8 cellular contexts compared by ENCODE assay signal in genomic region chr4:38154681-38155588, GRCh38.
DNase-seq lines count a peak whose midpoint lies in the region; ATAC-seq, FAIRE-seq and TF ChIP-seq lines count a peak whose summit lies in the region.

No MANE protein-coding gene starts in this region.

- no peak overlapping the region for H3K4me2 ChIP-seq in H1 (ENCODE audit: insufficient read depth in 1 of 2, low read depth in 2 of 2, low read length in 2 of 2)
- H3K4me2 ChIP-seq in neuronal stem cell (ENCODE audit: insufficient read depth, low read length, poor library complexity, severe bottlenecking) = no peak overlapping the region

- H2BK20ac ChIP-seq in H1 (ENCODE audit: low read length) = no peak overlapping the region

- H3K27me3 Mint-ChIP-seq in T-helper 2 cell treated with Interferon-gamma antibody and Interleukin-4, amounts not matched to agents 5 μg/mL and 100 μg/mL, for 36 hours (ENCODE audit: low read depth) = peaks cover 12% of the 10 kb centered on the region

- TF ChIP-seq POLR2A in H1 (IDR thresholded peaks at IDR 0.05; ENCODE audit: control extremely low read depth in 1 of 2, low read depth in 2 of 2, low read length in 2 of 2) = no peak

- WGBS in H1 (ENCODE audit: extremely low coverage in 1 of 2, insufficient coverage in 1 of 2, insufficient read length in 1 of 2, insufficient replicate concordance in 2 of 2, low coverage in 1 of 2, low lambda C conversion rate in 2 of 2, missing lambda C conversion rate in 1 of 2), 2 experiments = 88% methylated on average over 13 of the region's 17 CpGs; no CpG with 5 or more reads in 1 of the 2 experiments
- no CpG with 5 or more reads among the region's 17 CpGs for WGBS in neuronal stem cell (ENCODE audit: extremely low coverage in 2 of 2, insufficient read length in 2 of 2, insufficient replicate concordance in 1 of 2), 2 donors

- H2AFZ ChIP-seq in H1 (ENCODE audit: low read length) = no peak overlapping the region
- H2AFZ ChIP-seq in neuronal stem cell (ENCODE audit: low read length) = no peak overlapping the region

- H2BK5ac ChIP-seq in H1 (ENCODE audit: low read depth, low read length) (no peak overlapping the region), neuronal stem cell (ENCODE audit: low read length) (no peak overlapping the region)

- H3K36me3 Mint-ChIP-seq in T-helper 2 cell treated with Interferon-gamma antibody and Interleukin-4, amounts not matched to agents 5 μg/mL and 100 μg/mL, for 36 hours (ENCODE audit: low read depth) = no peaks in the 10 kb centered on the region

- H3K9ac ChIP-seq in H1 (replicated peaks in 1 of 4; ENCODE audit: extremely low read depth in 1 of 4, low read depth in 3 of 4, low read length in 3 of 4) = no peak overlapping the region
- H3K9ac ChIP-seq in neuronal stem cell (ENCODE audit: low read depth, low read length, poor library complexity) = no peak overlapping the region

- ATAC-seq in HG03354 (IDR thresholded peaks at IDR 0.05; ENCODE audit: poor library complexity, severe bottlenecking, unreplicated experiment) (no peak), GM18858 (IDR thresholded peaks at IDR 0.05; ENCODE audit: unreplicated experiment) (no peak)

- H3K14ac ChIP-seq in H1 (ENCODE audit: insufficient read length) = no peak overlapping the region
- H3K14ac ChIP-seq in neuronal stem cell (ENCODE audit: low read length) = no peak overlapping the region

- H3K79me1 ChIP-seq in H1 (ENCODE audit: low read depth, low read length) (no peaks in the 10 kb centered on the region), neuronal stem cell (ENCODE audit: low read depth, low read length) (no peaks in the 10 kb centered on the region)

- H2BK15ac ChIP-seq in H1 (ENCODE audit: low read length) (no peak overlapping the region), neuronal stem cell (ENCODE audit: low read length) (no peak overlapping the region)

- CTCF ChIA-PET in H1 (lab: Charles Lee; ENCODE audit: partially characterized antibody) = interaction anchor here (0.7 to 2.1 kb wide), 8 partner anchors 11 to 159 kb away, joined by 3 to 8 read pairs (median 5); no protein-coding TSS in a partner anchor

- H3K4me3 ChIP-seq in H1 (ENCODE audit: extremely low read depth in 1 of 4, insufficient read depth in 2 of 4, low read depth in 3 of 4, low read length in 4 of 4) = no peak overlapping the region
- H3K4me3 ChIP-seq in neuronal stem cell (ENCODE audit: low read length in 2 of 2) = no peak overlapping the region

- no peaks in the 10 kb centered on the region for H3K9me3 Mint-ChIP-seq in T-helper 2 cell treated with Interferon-gamma antibody and Interleukin-4, amounts not matched to agents 5 μg/mL and 100 μg/mL, for 36 hours

- H3K23ac ChIP-seq in H1 (ENCODE audit: insufficient read length) (no peak overlapping the region), neuronal stem cell (ENCODE audit: low read depth, low read length, poor library complexity) (no peak overlapping the region)

- H3K27ac ChIP-seq in H1 (ENCODE audit: low read depth, low read length) = no peak overlapping the region
- H3K27ac ChIP-seq in neuronal stem cell (replicated peaks; ENCODE audit: low read length) = no peak overlapping the region

- H2BK120ac ChIP-seq in H1 (replicated peaks; ENCODE audit: low read depth, low read length) (no peak overlapping the region), neuronal stem cell (ENCODE audit: low read depth, low read length) (no peak overlapping the region)

- H4K5ac ChIP-seq in H1 (ENCODE audit: insufficient read length, low read depth, low read length) = no peak overlapping the region

- no peak overlapping the region for H3K27ac Mint-ChIP-seq in T-helper 2 cell treated with Interferon-gamma antibody and Interleukin-4, amounts not matched to agents 5 μg/mL and 100 μg/mL, for 36 hours

- DNase-seq in COLO668 (lab: John Stamatoyannopoulos, UW; ENCODE audit: unreplicated experiment) (peak; percentile 79), NCI-H69 (lab: John Stamatoyannopoulos, UW) (peak; percentile 60), H1 (ENCODE audit: low read depth in 1 of 2, low spot score in 2 of 2) (no peak), neuronal stem cell (ENCODE audit: low spot score) (no peak), epidermal melanocyte (ENCODE audit: insufficient read length, low spot score) (no peak)
- DNase-seq in T-helper 2 cell treated with Interferon-gamma antibody and Interleukin-4, amounts not matched to agents 5 μg/mL and 100 μg/mL, for 36 hours (ENCODE audit: low spot score) = no peak

- no peaks in the 10 kb centered on the region for H3K9me3 ChIP-seq in H1 (ENCODE audit: insufficient read depth in 2 of 2, low read depth in 1 of 2, low read length in 1 of 2)
- H3K9me3 ChIP-seq in neuronal stem cell (replicated peaks in 1 of 2; ENCODE audit: control insufficient read depth in 2 of 2, insufficient read depth in 1 of 2, low read depth in 1 of 2, low read length in 2 of 2) = no peaks in the 10 kb centered on the region

- TF ChIP-seq CTCF in H1 (IDR thresholded peaks at IDR 0.05; ENCODE audit: control extremely low read depth in 1 of 3, insufficient read depth in 1 of 3, low read depth in 1 of 3, low read length in 3 of 3) = no peak

- no peak overlapping the region for H3K4me3 Mint-ChIP-seq in T-helper 2 cell treated with Interferon-gamma antibody and Interleukin-4, amounts not matched to agents 5 μg/mL and 100 μg/mL, for 36 hours

- peaks cover 25% of the 10 kb centered on the region for H3K4me1 Mint-ChIP-seq in T-helper 2 cell treated with Interferon-gamma antibody and Interleukin-4, amounts not matched to agents 5 μg/mL and 100 μg/mL, for 36 hours (ENCODE audit: low read depth)

- TF ChIP-seq EP300 in H1 (IDR thresholded peaks at IDR 0.05; ENCODE audit: borderline replicate concordance in 1 of 2, low read depth in 2 of 2, low read length in 2 of 2) = no peak

- H3K18ac ChIP-seq in H1 (ENCODE audit: extremely low read depth, low read length) (peak overlapping the region; percentile 27; the same call in 1 of the 2 replicates), neuronal stem cell (ENCODE audit: low read length) (peak overlapping the region; percentile 45)

- no peaks in the 10 kb centered on the region for H3K79me2 ChIP-seq in H1 (ENCODE audit: control insufficient read depth in 1 of 2, insufficient read depth in 2 of 2, low read length in 2 of 2)

- H3K4me1 ChIP-seq in H1 (replicated peaks in 1 of 4; ENCODE audit: control insufficient read depth in 3 of 4, insufficient read depth in 4 of 4, low read length in 3 of 4) (no peaks in the 10 kb centered on the region; a peak in 2 of 7 replicates), neuronal stem cell (ENCODE audit: control insufficient read depth in 2 of 2, insufficient read depth in 1 of 2, low read depth in 1 of 2, low read length in 2 of 2) (peaks cover 3 to 10% of the 10 kb centered on the region in 2 donors)

- POLR2A ChIA-PET in H1 (lab: Charles Lee; ENCODE audit: partially characterized antibody) = interaction anchor here (0.6 to 0.8 kb wide), 3 partner anchors 11 to 1831 kb away, joined by 3 to 4 read pairs (median 3); no protein-coding TSS in a partner anchor

- H4K8ac ChIP-seq in H1 (ENCODE audit: extremely low read depth, insufficient read depth, low read length) = no peak overlapping the region
- no peak overlapping the region for H4K8ac ChIP-seq in neuronal stem cell (ENCODE audit: low read depth, low read length)

- H2BK12ac ChIP-seq in H1 (ENCODE audit: low read depth, low read length) (no peak overlapping the region), neuronal stem cell (ENCODE audit: low read length) (peak overlapping the region; percentile 66)

- H3K4ac ChIP-seq in H1 (replicated peaks; ENCODE audit: insufficient read length, low read depth, low read length) (no peak overlapping the region), neuronal stem cell (ENCODE audit: low read length) (no peak overlapping the region)

- no peaks in the 10 kb centered on the region for H4K20me1 ChIP-seq in H1 (replicated peaks in 1 of 2; ENCODE audit: control insufficient read depth in 1 of 2, insufficient read depth in 2 of 2, low read length in 2 of 2)

- TF ChIP-seq RAD21 in H1 (IDR thresholded peaks at IDR 0.05 in 1 of 2, conservative IDR thresholded peaks at IDR 0.05 in 1 of 2; ENCODE audit: low read depth in 2 of 2, low read length in 2 of 2) = no peak

- H4K91ac ChIP-seq in H1 (replicated peaks; ENCODE audit: insufficient read length, low read length) (no peak overlapping the region), neuronal stem cell (ENCODE audit: low read depth, low read length, poor library complexity) (no peak overlapping the region)

- H2AK5ac ChIP-seq in H1 (ENCODE audit: low read depth, low read length) (no peak overlapping the region), neuronal stem cell (ENCODE audit: low read depth, low read length) (peak overlapping the region; percentile 13)

- H3K23me2 ChIP-seq in H1 (ENCODE audit: low read depth, low read length) = no peaks in the 10 kb centered on the region

- H3K27me3 ChIP-seq in H1 (replicated peaks in 1 of 4; ENCODE audit: control insufficient read depth in 3 of 4, extremely low read depth in 1 of 4, insufficient read depth in 3 of 4, low read length in 3 of 4) (no peaks in the 10 kb centered on the region), neuronal stem cell (ENCODE audit: control insufficient read depth in 3 of 3, insufficient read depth in 3 of 3, low read depth in 1 of 3, low read length in 3 of 3) (no peaks in the 10 kb centered on the region)

- no peak overlapping the region for H3K56ac ChIP-seq in H1 (replicated peaks; ENCODE audit: insufficient read length, low read depth, low read length)

- no peak for FAIRE-seq in H1 (lab: Jason Lieb, UNC)

- H3K36me3 ChIP-seq in H1 (ENCODE audit: control insufficient read depth in 2 of 4, insufficient read depth in 4 of 4, low read length in 3 of 4) (no peaks in the 10 kb centered on the region), neuronal stem cell (replicated peaks in 1 of 2; ENCODE audit: control insufficient read depth in 2 of 2, insufficient read depth in 2 of 2, low read length in 2 of 2) (no peaks in the 10 kb centered on the region)

TF ChIP-seq in H1, 55 proteins besides CTCF, POLR2A, EP300 and RAD21 (continues in another document):
- TF ChIP-seq RNF2 (IDR thresholded peaks at IDR 0.05; ENCODE audit: borderline replicate concordance, low read depth, low read length, missing control alignments, poor library complexity, severe bottlenecking) (no peak), SP2 (IDR thresholded peaks at IDR 0.05; ENCODE audit: low read length) (no peak), EGR1 (IDR thresholded peaks at IDR 0.05; ENCODE audit: borderline replicate concordance, low read depth, low read length) (no peak), ATF2 (IDR thresholded peaks at IDR 0.05; ENCODE audit: low read length) (no peak)

Comparison
In these comparisons a context has a peak if more than half of its experiments do, and no peak if none do; other contexts are left out.
1. DNase-seq: peak in COLO668 (single experiment) and NCI-H69 (single experiment); none in H1 (0 of 2), neuronal stem cell (single experiment), epidermal melanocyte (single experiment) and T-helper 2 cell treated with Interferon-gamma antibody and Interleukin-4, amounts not matched to agents 5 μg/mL and 100 μg/mL, for 36 hours (single experiment).